In the genomic region with DNA sequence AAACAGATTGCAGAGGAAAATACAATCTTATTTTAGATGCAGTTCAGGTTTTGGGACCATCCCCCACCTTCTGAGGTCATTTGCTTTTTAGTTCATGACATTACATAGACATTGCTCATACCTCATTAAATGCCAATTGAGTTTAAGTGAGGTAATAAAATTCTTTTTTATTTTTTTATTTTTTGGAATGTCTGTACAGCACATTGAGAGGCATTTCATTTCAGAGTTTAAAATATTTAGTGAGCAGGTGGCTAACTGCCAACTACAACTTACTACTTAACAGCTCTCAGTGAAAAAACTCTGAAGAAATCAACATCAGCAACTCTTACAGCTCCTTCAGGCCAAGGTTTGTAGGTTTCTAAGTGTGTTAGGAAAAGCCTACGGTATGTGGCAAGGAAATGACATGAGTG, we compare ENCODE assay signal across 25 cellular contexts.
A peak's percentile ranks its signal among the peaks of the same experiment; 100 is the strongest.
DNase-seq lines count a peak whose midpoint lies in the region; ATAC-seq and TF ChIP-seq lines count a peak whose summit lies in the region.
"Had no signal": no experiment of that assay in that cellular context is flagged by ENCODE, and none has a peak within 500 bp of the region (broad histone marks: within the 10 kb centered on the region; RNA-seq: fewer than 3 reads in every experiment).

No MANE protein-coding gene starts in this region.

- no peaks in the 10 kb centered on the region for H3K36me3 ChIP-seq in HAP-1 (replicated peaks)
- H3K36me3 ChIP-seq: ascending aorta, heart left ventricle, spleen, vagina had no signal

- H3K4me3 ChIP-seq in choroid plexus epithelial cell (ENCODE audit: low read depth, low read length) (no peak overlapping the region), HAP-1 (no peak overlapping the region)
- H3K4me3 ChIP-seq: ascending aorta, heart left ventricle, spleen, vagina had no signal

- peak overlapping the region; percentile 6 for H3K27ac Mint-ChIP-seq in osteocyte (ENCODE audit: unreplicated experiment)
- H3K27ac Mint-ChIP-seq: activated naive CD4-positive, alpha-beta T cell treated with anti-CD3 and anti-CD28 coated beads, Interleukin-2, amount 50 U/mL, for 72 hours; natural killer cell; stimulated activated memory B cell treated with anti-CD40 and anti-IgM and Interleukin-4, amounts not matched to agents 10 μg/mL and 1 μg/mL and 100 μg/mL, for 72 hours had no signal

- H3K36me3 Mint-ChIP-seq in osteocyte (ENCODE audit: unreplicated experiment) = no peaks in the 10 kb centered on the region
- H3K36me3 Mint-ChIP-seq: activated naive CD4-positive, alpha-beta T cell treated with anti-CD3 and anti-CD28 coated beads, Interleukin-2, amount 50 U/mL, for 72 hours; natural killer cell; stimulated activated memory B cell treated with anti-CD40 and anti-IgM and Interleukin-4, amounts not matched to agents 10 μg/mL and 1 μg/mL and 100 μg/mL, for 72 hours had no signal

- peaks cover 44% of the 10 kb centered on the region for H3K4me1 Mint-ChIP-seq in osteocyte (ENCODE audit: unreplicated experiment)
- H3K4me1 Mint-ChIP-seq: natural killer cell; stimulated activated memory B cell treated with anti-CD40 and anti-IgM and Interleukin-4, amounts not matched to agents 10 μg/mL and 1 μg/mL and 100 μg/mL, for 72 hours had no signal

- DNase-seq in DMS79 (lab: John Stamatoyannopoulos, UW) (peak; percentile 96), LHCN-M2 (ENCODE audit: low read depth) (peak; percentile 41), choroid plexus epithelial cell (ENCODE audit: low read depth) (peak; percentile 75), osteocyte (ENCODE audit: extremely low spot score, unreplicated experiment) (no peak), NCI-H1436 treated with DMSO at 0.1 percent for 48 hours (lab: John Stamatoyannopoulos, UW) (no peak), HAP-1 (ENCODE audit: low spot score in 2 of 2) (no peak), left cardiac atrium (no peak)
- DNase-seq: activated CD4-positive, alpha-beta T cell treated with anti-CD3 and anti-CD28 coated beads, Interleukin-2, amount 50 U/mL, for 1 hour; C1 segment of cervical spinal cord; cerebellar nuclear complex; heart left ventricle; left colon; MM.1S; natural killer cell; NCI-H146; NCI-H2171; NCI-H524; retina; spleen; stimulated activated CD4-positive, alpha-beta T cell treated with anti-CD3 and anti-CD28 coated beads, Interleukin-2, amount 100 ng/mL, for 48 hours had no signal

- H3K27me3 Mint-ChIP-seq in osteocyte (ENCODE audit: unreplicated experiment) = no peaks in the 10 kb centered on the region
- H3K27me3 Mint-ChIP-seq: stimulated activated memory B cell treated with anti-CD40 and anti-IgM and Interleukin-4, amounts not matched to agents 10 μg/mL and 1 μg/mL and 100 μg/mL, for 72 hours had no signal

- H3K4me1 ChIP-seq in HAP-1 = 0 out of 2 replicates have a peak, but pooled peaks cover 2% of the 10 kb centered on the region
- H3K4me1 ChIP-seq: ascending aorta, heart left ventricle, spleen, vagina had no signal

- in situ Hi-C loops in HAP-1 (cut with MboI; ENCODE audit: low sequenced_read_pairs) = no loop called here

- no peaks in the 10 kb centered on the region for H3K9me3 ChIP-seq in HAP-1
- H3K9me3 ChIP-seq: ascending aorta, heart left ventricle, spleen, vagina had no signal

- H3K4me3 Mint-ChIP-seq in osteocyte (ENCODE audit: unreplicated experiment) = no peak overlapping the region
- H3K4me3 Mint-ChIP-seq: natural killer cell; stimulated activated memory B cell treated with anti-CD40 and anti-IgM and Interleukin-4, amounts not matched to agents 10 μg/mL and 1 μg/mL and 100 μg/mL, for 72 hours had no signal

- no peak for TF ChIP-seq CTCF in choroid plexus epithelial cell (conservative IDR thresholded peaks at IDR 0.05; ENCODE audit: low read depth, low read length)
- TF ChIP-seq CTCF in osteocyte (IDR thresholded peaks at IDR 0.05) = no peak

- peaks cover 18% of the 10 kb centered on the region for H3K27me3 ChIP-seq in HAP-1 (ENCODE audit: low read depth)
- H3K27me3 ChIP-seq: ascending aorta, heart left ventricle, spleen, vagina had no signal

- H3K9me3 Mint-ChIP-seq in osteocyte (ENCODE audit: unreplicated experiment) = no peaks in the 10 kb centered on the region
- H3K9me3 Mint-ChIP-seq: activated naive CD4-positive, alpha-beta T cell treated with anti-CD3 and anti-CD28 coated beads, Interleukin-2, amount 50 U/mL, for 72 hours had no signal

- intact Hi-C loops in left cardiac atrium (cut with DNase I) = no loop called here

- no peak for ATAC-seq in GM21723 (IDR thresholded peaks at IDR 0.05; ENCODE audit: unreplicated experiment)
- ATAC-seq in left cardiac atrium = no peak
- ATAC-seq: activated naive CD4-positive, alpha-beta T cell treated with anti-CD3 and anti-CD28 coated beads, Interleukin-2, amount 50 U/mL, for 72 hours; heart left ventricle; left colon; natural killer cell; stimulated activated memory B cell treated with anti-CD40 and anti-IgM and Interleukin-4, amounts not matched to agents 10 μg/mL and 1 μg/mL and 100 μg/mL, for 72 hours had no signal

Comparison
In these comparisons a context has a peak if more than half of its experiments do, and no peak if none do; other contexts are left out.
1. DNase-seq: peak in DMS79 (single experiment), LHCN-M2 (single experiment) and choroid plexus epithelial cell (single experiment); none in osteocyte (single experiment), NCI-H1436 treated with DMSO at 0.1 percent for 48 hours (single experiment), HAP-1 (0 of 2) and left cardiac atrium (single experiment).